ENCODE assay signal across 8 cellular contexts in genomic region chr17:18563405-18564098, GRCh38.
DNase-seq lines count a peak whose midpoint lies in the region; ATAC-seq and TF ChIP-seq lines count a peak whose summit lies in the region.
"Not testable (repeated sequence)": the region's sequence is repeated elsewhere in the genome, so short reads cannot be mapped to it uniquely, and the experiment has no call there.

No MANE protein-coding gene starts in this region.

- H3K9me2 ChIP-seq in GM23338 (ENCODE audit: insufficient read depth); OCI-LY1 (ENCODE audit: low read depth, low read length): not testable (repeated sequence)

- not testable (repeated sequence) for H4K20me1 ChIP-seq in GM23338 (replicated peaks; ENCODE audit: insufficient read depth); OCI-LY1 (ENCODE audit: insufficient read depth, low read length)

- H3K27me3 ChIP-seq in GM23338 (ENCODE audit: insufficient read depth); OCI-LY1 (ENCODE audit: insufficient read depth, low read length); lung (ENCODE audit: control insufficient read depth, insufficient read depth): not testable (repeated sequence)

- CTCF ChIA-PET in activated CD4-positive, alpha-beta memory T cell treated with anti-CD3 and anti-CD28 coated beads, Interleukin-2, amount 10 ng/mL, durations not matched to agents 7 days and 5 days (lab: Charles Lee): not testable (repeated sequence)

- TF ChIP-seq CTCF in GM23338 (conservative IDR thresholded peaks at IDR 0.05; ENCODE audit: low read depth in 2 of 2): peak in 1 of 2 experiments; percentile 39; a peak in 2 of 4 replicates
- not testable (repeated sequence) for TF ChIP-seq CTCF in OCI-LY1 (IDR thresholded peaks at IDR 0.05; ENCODE audit: low read length); lung (IDR thresholded peaks at IDR 0.05; ENCODE audit: control extremely low read depth, extremely low read depth)

- POLR2A ChIA-PET in activated CD4-positive, alpha-beta memory T cell treated with anti-CD3 and anti-CD28 coated beads, Interleukin-2, amount 10 ng/mL, durations not matched to agents 7 days and 5 days (lab: Charles Lee): not testable (repeated sequence)

- not testable (repeated sequence) for H3K4me3 ChIP-seq in GM23338; OCI-LY1 (ENCODE audit: low read depth, low read length, poor library complexity, severe bottlenecking); lung

- WGBS in lung, 2 donors: 58 to 67% methylated on average over 11 to 13 of the region's 15 CpGs

- H3K9me3 Mint-ChIP-seq in GM23338; activated CD4-positive, alpha-beta memory T cell treated with anti-CD3 and anti-CD28 coated beads, Interleukin-2, amount 10 ng/mL, durations not matched to agents 7 days and 5 days; stimulated activated naive CD8-positive, alpha-beta T cell treated with anti-CD3 and anti-CD28 coated beads, Interleukin-15, Interleukin-2, amounts not matched to agents 100 ng/mL and 50 ng/mL, for 24 hours: not testable (repeated sequence)

- H3K9me3 ChIP-seq in OCI-LY1 (ENCODE audit: low read length); lung (ENCODE audit: control insufficient read depth in 2 of 2, insufficient read depth in 1 of 2, low read length in 1 of 2): not testable (repeated sequence)

- not testable (repeated sequence) for H3K4me1 ChIP-seq in GM23338 (ENCODE audit: insufficient read depth); OCI-LY1 (ENCODE audit: insufficient read depth, low read length, severe bottlenecking); lung (ENCODE audit: control insufficient read depth in 2 of 2, insufficient read depth in 2 of 2, low read length in 2 of 2)

- DNase-seq in DMS53 (lab: John Stamatoyannopoulos, UW): peak; percentile 68
- DNase-seq in GM23338 (ENCODE audit: low spot score): peak; percentile 2
- DNase-seq in activated CD4-positive, alpha-beta memory T cell treated with anti-CD3 and anti-CD28 coated beads, Interleukin-2, amount 10 ng/mL, durations not matched to agents 7 days and 5 days: peak; percentile 19
- DNase-seq in cerebellar cortex (ENCODE audit: low spot score): peak; percentile 18
- DNase-seq in lung (ENCODE audit: low spot score): not testable (repeated sequence)

- not testable (repeated sequence) for H3K79me2 ChIP-seq in GM23338 (replicated peaks; ENCODE audit: insufficient read depth); OCI-LY1 (ENCODE audit: insufficient read depth, low read length)

- not testable (repeated sequence) for H3K4me3 Mint-ChIP-seq in GM23338; activated CD4-positive, alpha-beta memory T cell treated with anti-CD3 and anti-CD28 coated beads, Interleukin-2, amount 10 ng/mL, durations not matched to agents 7 days and 5 days
- H3K4me3 Mint-ChIP-seq in stimulated activated naive CD8-positive, alpha-beta T cell treated with anti-CD3 and anti-CD28 coated beads, Interleukin-15, Interleukin-2, amounts not matched to agents 100 ng/mL and 50 ng/mL, for 24 hours: peak overlapping the region; percentile 17

- H3F3A ChIP-seq in GM23338 (replicated peaks; ENCODE audit: low read depth); OCI-LY1 (ENCODE audit: insufficient read depth, low read length): not testable (repeated sequence)

- not testable (repeated sequence) for H3K27me3 Mint-ChIP-seq in GM23338 (ENCODE audit: insufficient read depth, low read depth, poor library complexity); stimulated activated naive CD8-positive, alpha-beta T cell treated with anti-CD3 and anti-CD28 coated beads, Interleukin-15, Interleukin-2, amounts not matched to agents 100 ng/mL and 50 ng/mL, for 24 hours
- H3K27me3 Mint-ChIP-seq in activated CD4-positive, alpha-beta memory T cell treated with anti-CD3 and anti-CD28 coated beads, Interleukin-2, amount 10 ng/mL, durations not matched to agents 7 days and 5 days: peaks cover 10% of the 10 kb centered on the region

- H3K36me3 Mint-ChIP-seq in GM23338 (ENCODE audit: low read depth); activated CD4-positive, alpha-beta memory T cell treated with anti-CD3 and anti-CD28 coated beads, Interleukin-2, amount 10 ng/mL, durations not matched to agents 7 days and 5 days (ENCODE audit: low read depth); stimulated activated naive CD8-positive, alpha-beta T cell treated with anti-CD3 and anti-CD28 coated beads, Interleukin-15, Interleukin-2, amounts not matched to agents 100 ng/mL and 50 ng/mL, for 24 hours (ENCODE audit: low read depth): not testable (repeated sequence)

- H3K27ac ChIP-seq in GM23338 (ENCODE audit: low read depth); OCI-LY1 (ENCODE audit: low read depth, low read length, poor library complexity, severe bottlenecking); lung (ENCODE audit: low read depth in 1 of 2, low read length in 1 of 2): not testable (repeated sequence)

- H2AFZ ChIP-seq in GM23338; OCI-LY1 (ENCODE audit: low read length): not testable (repeated sequence)

- H3K36me3 ChIP-seq in GM23338 (ENCODE audit: insufficient read depth); OCI-LY1 (ENCODE audit: insufficient read depth, low read length); lung (ENCODE audit: control insufficient read depth in 2 of 2, insufficient read depth in 2 of 2, low read length in 2 of 2): not testable (repeated sequence)

- not testable (repeated sequence) for H3K4me2 ChIP-seq in GM23338
- peak overlapping the region; percentile 42; the same call in 1 of the 2 replicates for H3K4me2 ChIP-seq in OCI-LY1 (ENCODE audit: low read length)

- peaks cover 22% of the 10 kb centered on the region for H3K4me1 Mint-ChIP-seq in GM23338
- H3K4me1 Mint-ChIP-seq in activated CD4-positive, alpha-beta memory T cell treated with anti-CD3 and anti-CD28 coated beads, Interleukin-2, amount 10 ng/mL, durations not matched to agents 7 days and 5 days: not testable (repeated sequence)
- H3K4me1 Mint-ChIP-seq in stimulated activated naive CD8-positive, alpha-beta T cell treated with anti-CD3 and anti-CD28 coated beads, Interleukin-15, Interleukin-2, amounts not matched to agents 100 ng/mL and 50 ng/mL, for 24 hours (ENCODE audit: low read depth): peaks cover 10% of the 10 kb centered on the region

- not testable (repeated sequence) for H3K27ac Mint-ChIP-seq in GM23338; activated CD4-positive, alpha-beta memory T cell treated with anti-CD3 and anti-CD28 coated beads, Interleukin-2, amount 10 ng/mL, durations not matched to agents 7 days and 5 days; stimulated activated naive CD8-positive, alpha-beta T cell treated with anti-CD3 and anti-CD28 coated beads, Interleukin-15, Interleukin-2, amounts not matched to agents 100 ng/mL and 50 ng/mL, for 24 hours

- not testable (repeated sequence) for H3K9ac ChIP-seq in OCI-LY1 (ENCODE audit: low read length)

- ATAC-seq in GM23338: peak; percentile 66
- ATAC-seq in HG03442 (IDR thresholded peaks at IDR 0.05; ENCODE audit: unreplicated experiment): peak; percentile 63
- ATAC-seq in lung (ENCODE audit: insufficient read depth, low FRiP score): peak; percentile 41
